Comparison of ENCODE assay signal across 24 cellular contexts in genomic region chr2:11870584-11870983, GRCh38.
DNase-seq lines count a peak whose midpoint lies in the region; ATAC-seq and TF ChIP-seq lines count a peak whose summit lies in the region.
"Had no signal": no experiment of that assay in that cellular context is flagged by ENCODE, and none has a peak within 500 bp of the region (broad histone marks: within the 10 kb centered on the region; RNA-seq: fewer than 3 reads in every experiment).

No MANE protein-coding gene starts in this region.

- H2AFZ ChIP-seq in OCI-LY1 (ENCODE audit: low read length), result no peak overlapping the region

- H3F3A ChIP-seq in OCI-LY1 (ENCODE audit: insufficient read depth, low read length), result no peaks in the 10 kb centered on the region

- H3K27ac ChIP-seq in OCI-LY1 (ENCODE audit: low read depth, low read length, poor library complexity, severe bottlenecking), result peak overlapping the region; percentile 8
- H3K27ac ChIP-seq: A549, SJCRH30, tibial artery had no signal

- no peaks in the 10 kb centered on the region for H3K79me2 ChIP-seq in OCI-LY1 (ENCODE audit: insufficient read depth, low read length)

- H3K27me3 Mint-ChIP-seq in activated naive CD4-positive, alpha-beta T cell treated with anti-CD3 and anti-CD28 coated beads for 36 hours (ENCODE audit: low read depth), result peaks cover 5% of the 10 kb centered on the region
- peaks cover 33% of the 10 kb centered on the region for H3K27me3 Mint-ChIP-seq in activated naive CD4-positive, alpha-beta T cell treated with anti-CD3 and anti-CD28 coated beads, Interleukin-2, amount 10 ng/mL, durations not matched to agents 7 days and 5 days
- no peaks in the 10 kb centered on the region for H3K27me3 Mint-ChIP-seq in stimulated activated memory B cell treated with anti-CD40 and anti-IgM and Interleukin-4, amounts not matched to agents 10 μg/mL and 1 μg/mL and 100 μg/mL, for 72 hours

- H3K9me3 ChIP-seq in OCI-LY1 (ENCODE audit: low read length), result no peaks in the 10 kb centered on the region
- H3K9me3 ChIP-seq: A549, SJCRH30, tibial artery had no signal

- H3K4me1 Mint-ChIP-seq in activated naive CD4-positive, alpha-beta T cell treated with anti-CD3 and anti-CD28 coated beads for 36 hours (ENCODE audit: low read depth), result peaks cover 30% of the 10 kb centered on the region
- H3K4me1 Mint-ChIP-seq in activated naive CD4-positive, alpha-beta T cell treated with anti-CD3 and anti-CD28 coated beads, Interleukin-2, amount 10 ng/mL, durations not matched to agents 7 days and 5 days, result no peaks in the 10 kb centered on the region
- H3K4me1 Mint-ChIP-seq in stimulated activated memory B cell treated with anti-CD40 and anti-IgM and Interleukin-4, amounts not matched to agents 10 μg/mL and 1 μg/mL and 100 μg/mL, for 72 hours, result peaks cover 62% of the 10 kb centered on the region
- H3K4me1 Mint-ChIP-seq: stimulated activated effector memory CD8-positive, alpha-beta T cell treated with anti-CD3 and anti-CD28 coated beads, Interleukin-12 subunit alpha, Interleukin-12 subunit beta, amount 100 ng/mL, for 72 hours had no signal

- DNase-seq in activated naive CD4-positive, alpha-beta T cell treated with anti-CD3 and anti-CD28 coated beads for 36 hours, result peak; percentile 30
- DNase-seq in activated naive CD4-positive, alpha-beta T cell treated with anti-CD3 and anti-CD28 coated beads, Interleukin-2, amount 10 ng/mL, durations not matched to agents 7 days and 5 days, result no peak
- DNase-seq in NCI-H2227 treated with DMSO at 0.1 percent for 48 hours (lab: John Stamatoyannopoulos, UW) (no peak), amniotic stem cell (lab: John Stamatoyannopoulos, UW) (no peak), dermis blood vessel endothelial cell (no peak)
- DNase-seq: activated gamma-delta T cell treated with Interleukin-2 at 50 U/mL for 16 hours; C1 segment of cervical spinal cord; effector memory CD4-positive, alpha-beta T cell; glutamatergic neuron; GOT3; KG1; NCI-H1048; NCI-H526; nucleus accumbens; SJCRH30; stimulated activated CD4-positive, alpha-beta T cell treated with anti-CD3 and anti-CD28 coated beads, Interleukin-15, amount 100 ng/mL, for 24 hours; tibial artery had no signal

- H4K20me1 ChIP-seq in OCI-LY1 (ENCODE audit: insufficient read depth, low read length), result no peaks in the 10 kb centered on the region

- H3K4me2 ChIP-seq in OCI-LY1 (ENCODE audit: low read length), result no peak overlapping the region
- H3K4me2 ChIP-seq: A549 had no signal

- intact Hi-C loops in activated naive CD4-positive, alpha-beta T cell treated with anti-CD3 and anti-CD28 coated beads for 36 hours (cut with micrococcal nuclease), result no loop called here

- CTCF ChIA-PET in activated naive CD4-positive, alpha-beta T cell treated with anti-CD3 and anti-CD28 coated beads for 36 hours (lab: Charles Lee), result no interaction called here
- CTCF ChIA-PET in activated naive CD4-positive, alpha-beta T cell treated with anti-CD3 and anti-CD28 coated beads, Interleukin-2, amount 10 ng/mL, durations not matched to agents 7 days and 5 days (lab: Charles Lee), result no interaction called here

- no peak overlapping the region for H3K4me3 ChIP-seq in OCI-LY1 (ENCODE audit: low read depth, low read length, poor library complexity, severe bottlenecking)
- H3K4me3 ChIP-seq: A549, SJCRH30, tibial artery had no signal

- H3K27me3 ChIP-seq in OCI-LY1 (ENCODE audit: insufficient read depth, low read length), result no peaks in the 10 kb centered on the region
- H3K27me3 ChIP-seq: SJCRH30, tibial artery had no signal

- no peaks in the 10 kb centered on the region for H3K9me2 ChIP-seq in OCI-LY1 (ENCODE audit: low read depth, low read length)

- no peak overlapping the region for H3K27ac Mint-ChIP-seq in activated naive CD4-positive, alpha-beta T cell treated with anti-CD3 and anti-CD28 coated beads for 36 hours
- H3K27ac Mint-ChIP-seq in activated naive CD4-positive, alpha-beta T cell treated with anti-CD3 and anti-CD28 coated beads, Interleukin-2, amount 10 ng/mL, durations not matched to agents 7 days and 5 days, result no peak overlapping the region
- H3K27ac Mint-ChIP-seq in stimulated activated memory B cell treated with anti-CD40 and anti-IgM and Interleukin-4, amounts not matched to agents 10 μg/mL and 1 μg/mL and 100 μg/mL, for 72 hours, result no peak overlapping the region
- H3K27ac Mint-ChIP-seq: stimulated activated effector memory CD8-positive, alpha-beta T cell treated with anti-CD3 and anti-CD28 coated beads, Interleukin-12 subunit alpha, Interleukin-12 subunit beta, amount 100 ng/mL, for 72 hours; WTC11 had no signal

- H3K36me3 Mint-ChIP-seq in activated naive CD4-positive, alpha-beta T cell treated with anti-CD3 and anti-CD28 coated beads for 36 hours (ENCODE audit: low read depth), result no peaks in the 10 kb centered on the region
- H3K36me3 Mint-ChIP-seq in activated naive CD4-positive, alpha-beta T cell treated with anti-CD3 and anti-CD28 coated beads, Interleukin-2, amount 10 ng/mL, durations not matched to agents 7 days and 5 days, result no peaks in the 10 kb centered on the region
- H3K36me3 Mint-ChIP-seq in stimulated activated memory B cell treated with anti-CD40 and anti-IgM and Interleukin-4, amounts not matched to agents 10 μg/mL and 1 μg/mL and 100 μg/mL, for 72 hours, result no peaks in the 10 kb centered on the region
- H3K36me3 Mint-ChIP-seq: stimulated activated effector memory CD8-positive, alpha-beta T cell treated with anti-CD3 and anti-CD28 coated beads, Interleukin-12 subunit alpha, Interleukin-12 subunit beta, amount 100 ng/mL, for 72 hours had no signal

- no peak for TF ChIP-seq CTCF in OCI-LY1 (IDR thresholded peaks at IDR 0.05; ENCODE audit: low read length)

- peaks cover 37% of the 10 kb centered on the region for H3K4me1 ChIP-seq in OCI-LY1 (ENCODE audit: insufficient read depth, low read length, severe bottlenecking)
- H3K4me1 ChIP-seq: A549, SJCRH30, tibial artery had no signal

- no peak overlapping the region for H3K9ac ChIP-seq in OCI-LY1 (ENCODE audit: low read length)

- H3K4me3 Mint-ChIP-seq in activated naive CD4-positive, alpha-beta T cell treated with anti-CD3 and anti-CD28 coated beads for 36 hours, result no peak overlapping the region
- H3K4me3 Mint-ChIP-seq in activated naive CD4-positive, alpha-beta T cell treated with anti-CD3 and anti-CD28 coated beads, Interleukin-2, amount 10 ng/mL, durations not matched to agents 7 days and 5 days, result no peak overlapping the region
- no peak overlapping the region for H3K4me3 Mint-ChIP-seq in stimulated activated memory B cell treated with anti-CD40 and anti-IgM and Interleukin-4, amounts not matched to agents 10 μg/mL and 1 μg/mL and 100 μg/mL, for 72 hours
- H3K4me3 Mint-ChIP-seq: stimulated activated effector memory CD8-positive, alpha-beta T cell treated with anti-CD3 and anti-CD28 coated beads, Interleukin-12 subunit alpha, Interleukin-12 subunit beta, amount 100 ng/mL, for 72 hours; WTC11 had no signal

- no peaks in the 10 kb centered on the region for H3K9me3 Mint-ChIP-seq in activated naive CD4-positive, alpha-beta T cell treated with anti-CD3 and anti-CD28 coated beads for 36 hours
- H3K9me3 Mint-ChIP-seq in activated naive CD4-positive, alpha-beta T cell treated with anti-CD3 and anti-CD28 coated beads, Interleukin-2, amount 10 ng/mL, durations not matched to agents 7 days and 5 days, result no peaks in the 10 kb centered on the region
- peaks cover 2% of the 10 kb centered on the region for H3K9me3 Mint-ChIP-seq in stimulated activated memory B cell treated with anti-CD40 and anti-IgM and Interleukin-4, amounts not matched to agents 10 μg/mL and 1 μg/mL and 100 μg/mL, for 72 hours
- H3K9me3 Mint-ChIP-seq: stimulated activated effector memory CD8-positive, alpha-beta T cell treated with anti-CD3 and anti-CD28 coated beads, Interleukin-12 subunit alpha, Interleukin-12 subunit beta, amount 100 ng/mL, for 72 hours had no signal

- ATAC-seq in GM21529 (IDR thresholded peaks at IDR 0.05; ENCODE audit: unreplicated experiment), result peak; percentile 51
- peak; percentile 48 for ATAC-seq in stimulated activated memory B cell treated with anti-CD40 and anti-IgM and Interleukin-4, amounts not matched to agents 10 μg/mL and 1 μg/mL and 100 μg/mL, for 72 hours
- ATAC-seq: A549; left lobe of liver; stimulated activated effector memory CD8-positive, alpha-beta T cell treated with anti-CD3 and anti-CD28 coated beads, Interleukin-12 subunit alpha, Interleukin-12 subunit beta, amount 100 ng/mL, for 72 hours had no signal

- H3K36me3 ChIP-seq in OCI-LY1 (ENCODE audit: insufficient read depth, low read length), result peaks cover 83% of the 10 kb centered on the region
- H3K36me3 ChIP-seq: SJCRH30, tibial artery had no signal
